Comparison of ENCODE assay signal across 8 cellular contexts in the genomic region with DNA sequence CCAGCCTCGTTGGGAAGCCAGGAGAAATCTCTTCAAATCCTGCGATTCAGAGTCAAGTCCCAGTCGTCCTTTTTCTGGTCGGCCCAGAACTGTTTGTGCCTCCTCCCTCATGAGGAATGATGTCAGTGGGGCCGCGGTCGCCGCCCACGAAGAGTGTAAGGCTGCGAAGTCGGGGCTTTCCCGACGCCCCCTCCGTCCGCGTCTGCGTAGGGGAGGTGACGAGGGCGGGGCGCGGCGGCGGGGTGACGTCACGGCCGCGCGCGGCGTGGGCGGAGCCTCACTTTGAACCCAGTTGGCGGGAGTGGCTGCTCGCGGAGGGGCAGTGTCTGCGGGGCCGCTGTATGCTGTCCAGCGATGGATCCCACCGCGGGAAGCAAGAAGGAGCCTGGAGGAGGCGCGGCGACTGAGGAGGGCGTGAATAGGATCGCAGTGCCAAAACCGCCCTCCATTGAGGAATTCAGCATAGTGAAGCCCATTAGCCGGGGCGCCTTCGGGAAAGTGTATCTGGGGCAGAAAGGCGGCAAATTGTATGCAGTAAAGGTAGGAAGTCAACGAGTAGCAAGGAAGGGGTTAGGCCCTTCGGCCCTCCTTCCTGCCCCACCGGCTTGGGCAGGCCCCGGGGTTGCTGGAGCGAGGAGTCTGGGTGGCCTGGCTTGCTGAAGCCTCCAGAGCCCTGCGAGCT. TPM values are rescaled to one million over a fixed set of nuclear protein-coding genes. Genes with fewer than 3 reads are reported as not detected.
DNase-seq lines count a peak whose midpoint lies in the region; ATAC-seq, FAIRE-seq and TF ChIP-seq lines count a peak whose summit lies in the region.

A gene (plus strand): TSS at position 280 of the 682 bp plus-strand sequence. CDS start 75 bp downstream, at position 355.

- H3K9me3 ChIP-seq in keratinocyte (ENCODE audit: control insufficient read depth, low read depth, low read length): no peaks in the 10 kb centered on the region

- H3K9me1 ChIP-seq in keratinocyte (ENCODE audit: control insufficient read depth, extremely low read depth, insufficient read depth, low read length): no peaks in the 10 kb centered on the region

- peaks cover 2 to 13% of the 10 kb centered on the region in 2 experiments for H3K36me3 ChIP-seq in keratinocyte (ENCODE audit: control insufficient read depth in 2 of 2, extremely low read depth in 1 of 2, insufficient read depth in 2 of 2, low read length in 2 of 2)

- H3K4me3 ChIP-seq in AG09309 (ENCODE audit: control insufficient read depth, low read depth, low read length) (peak within 1 kb of the TSS; percentile 84), keratinocyte (ENCODE audit: control insufficient read depth in 2 of 3, extremely low read depth in 1 of 3, insufficient read depth in 2 of 3, low read depth in 1 of 3, low read length in 3 of 3) (peak within 1 kb of the TSS; percentile 94 to 99 (median 99))

- peaks cover 15% of the 10 kb centered on the region for H3K4me1 ChIP-seq in keratinocyte (ENCODE audit: control insufficient read depth, extremely low read depth, insufficient read depth, low read length)

- H3K27ac ChIP-seq in keratinocyte (ENCODE audit: control insufficient read depth, insufficient read depth, low read length): peak within 1 kb of the TSS; percentile 100

- H3K27me3 ChIP-seq in keratinocyte (ENCODE audit: control insufficient read depth, extremely low read depth, insufficient read depth, low read length): no peaks in the 10 kb centered on the region

- FAIRE-seq in keratinocyte (lab: Jason Lieb, UNC): peak; percentile 17

- dilution Hi-C loops in keratinocyte (cut with MboI; ENCODE audit: extremely low pct_ligation_motif_present, low sequenced_read_pairs): no loop called here

- peak within 1 kb of the TSS; percentile 100 for H3K4me2 ChIP-seq in keratinocyte (ENCODE audit: control insufficient read depth, extremely low read depth, insufficient read depth, low read depth, low read length)

- ATAC-seq in GM18873 (IDR thresholded peaks at IDR 0.05; ENCODE audit: low FRiP score, unreplicated experiment): peak; percentile 72
- ATAC-seq in HG03135 (IDR thresholded peaks at IDR 0.05; ENCODE audit: unreplicated experiment): peak; percentile 83

- peaks cover 4% of the 10 kb centered on the region for H4K20me1 ChIP-seq in keratinocyte (ENCODE audit: control insufficient read depth, extremely low read depth, insufficient read depth, low read length)

- DNase-seq in AG09309 (ENCODE audit: low read depth): peak; percentile 76
- peak; percentile 86 for DNase-seq in NCI-H226
- peak; percentile 93 for DNase-seq in activated CD4-positive, alpha-beta T cell treated with anti-CD3 and anti-CD28 coated beads for 1 hour
- peak; percentile 6 to 35 for DNase-seq in cerebellar nuclear complex (lab: John Stamatoyannopoulos, UW)
- peak; percentile 65 for DNase-seq in keratinocyte (ENCODE audit: low read depth, low spot score)
- DNase-seq in stimulated activated CD4-positive, alpha-beta T cell treated with anti-CD3 and anti-CD28 coated beads, Interleukin-12 subunit alpha, Interleukin-12 subunit beta, amount 100 ng/mL, for 48 hours (ENCODE audit: low read depth in 2 of 3, low spot score in 1 of 3): peak; percentile 91 to 92 (median 92)

- peak within 1 kb of the TSS; percentile 100 for H3K9ac ChIP-seq in keratinocyte (ENCODE audit: control insufficient read depth, extremely low read depth, insufficient read depth, low read length)

- peaks cover 66% of the 10 kb centered on the region for H3K79me2 ChIP-seq in keratinocyte (ENCODE audit: control insufficient read depth, insufficient read depth, low read length)

- TF ChIP-seq CTCF in AG09309 (IDR thresholded peaks at IDR 0.05; ENCODE audit: control insufficient read depth, insufficient read depth, low read depth, low read length, missing control alignments) (no peak), keratinocyte (optimal IDR thresholded peaks at IDR 0.05 in 1 of 3, IDR thresholded peaks at IDR 0.05 in 1 of 3, conservative IDR thresholded peaks at IDR 0.05 in 1 of 3; ENCODE audit: extremely low read depth in 1 of 3, insufficient read depth in 2 of 3, low read length in 3 of 3) (no peak)

- H2AFZ ChIP-seq in keratinocyte (ENCODE audit: control insufficient read depth, low read length): peak within 1 kb of the TSS; percentile 86

RNA-seq across cellular contexts. Expression of the gene that starts here (rescaled TPM):
- polyA plus RNA-seq in keratinocyte: 7.3 to 13.6 TPM (median 9.9 TPM) in 3 replicates
- 8.7 TPM for polyA plus RNA-seq in keratinocyte (2011; ENCODE audit: low read depth)
- polyA plus RNA-seq in keratinocyte (2011; cell fraction: cytosol; rRNA removed): 4.8 and 8.6 TPM in 2 replicates
- polyA plus RNA-seq in keratinocyte (2011; cell fraction: nucleus; rRNA removed): 13.0 and 14.5 TPM in 2 replicates
- polyA plus RNA-seq in keratinocyte (2012; ENCODE audit: low replicate concordance): 8.3 and 11.4 TPM in 2 replicates
- polyA minus RNA-seq in keratinocyte: 1.9 to 9.2 TPM (median 4.5 TPM) in 3 replicates
- polyA minus RNA-seq in keratinocyte (2011; cell fraction: cytosol; rRNA and poly(A)+ RNA removed): 4.2 TPM
- 5.0 and 10.8 TPM in 2 replicates for polyA minus RNA-seq in keratinocyte (2011; cell fraction: nucleus; rRNA and poly(A)+ RNA removed)

Comparison
In these comparisons a context has a peak if more than half of its experiments do, and no peak if none do; other contexts are left out.
1. Peak in every context shown above with its lines: DNase-seq, ATAC-seq, H3K4me3 ChIP-seq and H3K27ac ChIP-seq.
2. DNase-seq: peak in every context shown above with its lines; median percentile 93 in activated CD4-positive, alpha-beta T cell treated with anti-CD3 and anti-CD28 coated beads for 1 hour; 92 in stimulated activated CD4-positive, alpha-beta T cell treated with anti-CD3 and anti-CD28 coated beads, Interleukin-12 subunit alpha, Interleukin-12 subunit beta, amount 100 ng/mL, for 48 hours; 86 in NCI-H226; 76 in AG09309; 65 in keratinocyte; 20 in cerebellar nuclear complex.